ENCODE assay signal across 19 cellular contexts in genomic region chr15:40149339-40149738, GRCh38. TPM values are rescaled to one million over a fixed set of nuclear protein-coding genes. Genes with fewer than 3 reads are reported as not detected.
DNase-seq lines count a peak whose midpoint lies in the region; ATAC-seq and TF ChIP-seq lines count a peak whose summit lies in the region.
"Had no signal": no experiment of that assay in that cellular context is flagged by ENCODE, and none has a peak within 500 bp of the region (broad histone marks: within the 10 kb centered on the region; RNA-seq: fewer than 3 reads in every experiment).

No MANE protein-coding gene starts in this region.

- H3K23ac ChIP-seq in neuronal stem cell (ENCODE audit: low read depth, low read length, poor library complexity) = no peak overlapping the region

- peaks cover 11% of the 10 kb centered on the region for H3K27me3 Mint-ChIP-seq in activated CD8-positive, alpha-beta memory T cell treated with anti-CD3 and anti-CD28 coated beads, Interleukin-2, amount 10 ng/mL, durations not matched to agents 7 days and 5 days
- H3K27me3 Mint-ChIP-seq in HFFc6 (ENCODE audit: insufficient read depth) = peaks cover 10% of the 10 kb centered on the region
- H3K27me3 Mint-ChIP-seq: B cell; CD4-positive, alpha-beta T cell had no signal

- no peak overlapping the region for H3K9ac ChIP-seq in neuronal stem cell (ENCODE audit: low read depth, low read length, poor library complexity)
- H3K9ac ChIP-seq: BLaER1 treated with 17β-estradiol and CSF1 and Interleukin-3, amounts not matched to agents 10 nM and 100 nM had no signal

- H4K91ac ChIP-seq in neuronal stem cell (ENCODE audit: low read depth, low read length, poor library complexity) = no peak overlapping the region

- no peaks in the 10 kb centered on the region for H3K9me3 ChIP-seq in neuronal stem cell (replicated peaks in 1 of 2; ENCODE audit: control insufficient read depth in 2 of 2, insufficient read depth in 1 of 2, low read depth in 1 of 2, low read length in 2 of 2)
- H3K9me3 ChIP-seq: A549; BLaER1 treated with 17β-estradiol and CSF1 and Interleukin-3, amounts not matched to agents 10 nM and 100 nM; Caco-2 had no signal

- ATAC-seq in activated CD8-positive, alpha-beta memory T cell treated with anti-CD3 and anti-CD28 coated beads, Interleukin-2, amount 10 ng/mL, durations not matched to agents 7 days and 5 days = no peak
- ATAC-seq in GM18868 (IDR thresholded peaks at IDR 0.05; ENCODE audit: unreplicated experiment) (no peak), HG03565 (IDR thresholded peaks at IDR 0.05; ENCODE audit: unreplicated experiment) (no peak)
- ATAC-seq: CD8-positive, alpha-beta T cell had no signal

- H3K4me2 ChIP-seq in neuronal stem cell (ENCODE audit: insufficient read depth, low read length, poor library complexity, severe bottlenecking) = no peak overlapping the region

- no peak for TF ChIP-seq CTCF in HFFc6 (IDR thresholded peaks at IDR 0.05)

- H2BK5ac ChIP-seq in neuronal stem cell (ENCODE audit: low read length) = no peak overlapping the region

- no peak overlapping the region for H2AFZ ChIP-seq in neuronal stem cell (ENCODE audit: low read length)

- no peak overlapping the region for H2BK120ac ChIP-seq in neuronal stem cell (ENCODE audit: low read depth, low read length)

- no peak overlapping the region for H3K4ac ChIP-seq in neuronal stem cell (ENCODE audit: low read length)

- H3K27ac ChIP-seq in neuronal stem cell (replicated peaks; ENCODE audit: low read length) = no peak overlapping the region
- H3K27ac ChIP-seq: 22Rv1; BLaER1 treated with 17β-estradiol and CSF1 and Interleukin-3, amounts not matched to agents 10 nM and 100 nM; C4-2B had no signal

- no peak overlapping the region for H3K4me3 Mint-ChIP-seq in activated CD8-positive, alpha-beta memory T cell treated with anti-CD3 and anti-CD28 coated beads, Interleukin-2, amount 10 ng/mL, durations not matched to agents 7 days and 5 days
- H3K4me3 Mint-ChIP-seq in HFFc6 = no peak overlapping the region
- H3K4me3 Mint-ChIP-seq: B cell; CD4-positive, alpha-beta T cell; CD8-positive, alpha-beta T cell had no signal

- H3K79me1 ChIP-seq in neuronal stem cell (ENCODE audit: low read depth, low read length) = no peaks in the 10 kb centered on the region

- H2BK15ac ChIP-seq in neuronal stem cell (ENCODE audit: low read length) = no peak overlapping the region

- H2BK12ac ChIP-seq in neuronal stem cell (ENCODE audit: low read length) = no peak overlapping the region

- no peak overlapping the region for H4K8ac ChIP-seq in neuronal stem cell (ENCODE audit: low read depth, low read length)

- no peaks in the 10 kb centered on the region for H3K36me3 Mint-ChIP-seq in activated CD8-positive, alpha-beta memory T cell treated with anti-CD3 and anti-CD28 coated beads, Interleukin-2, amount 10 ng/mL, durations not matched to agents 7 days and 5 days
- H3K36me3 Mint-ChIP-seq in HFFc6 (ENCODE audit: low read depth) = no peaks in the 10 kb centered on the region; the same call in 1 of the 2 replicates
- H3K36me3 Mint-ChIP-seq: CD8-positive, alpha-beta T cell had no signal

- no peak overlapping the region for H3K4me3 ChIP-seq in neuronal stem cell (ENCODE audit: low read length in 2 of 2)
- H3K4me3 ChIP-seq: A549; BLaER1 treated with 17β-estradiol and CSF1 and Interleukin-3, amounts not matched to agents 10 nM and 100 nM had no signal

- no peaks in the 10 kb centered on the region for H3K36me3 ChIP-seq in neuronal stem cell (replicated peaks in 1 of 2; ENCODE audit: control insufficient read depth in 2 of 2, insufficient read depth in 2 of 2, low read length in 2 of 2)
- H3K36me3 ChIP-seq: BLaER1 treated with 17β-estradiol and CSF1 and Interleukin-3, amounts not matched to agents 10 nM and 100 nM had no signal

- no peaks in the 10 kb centered on the region for H3K4me1 Mint-ChIP-seq in activated CD8-positive, alpha-beta memory T cell treated with anti-CD3 and anti-CD28 coated beads, Interleukin-2, amount 10 ng/mL, durations not matched to agents 7 days and 5 days
- H3K4me1 Mint-ChIP-seq in HFFc6 (ENCODE audit: low read depth) = peaks cover 24% of the 10 kb centered on the region
- H3K4me1 Mint-ChIP-seq: B cell had no signal

- H3K18ac ChIP-seq in neuronal stem cell (ENCODE audit: low read length) = peak overlapping the region; percentile 6

- peak; percentile 34 for DNase-seq in activated CD8-positive, alpha-beta memory T cell treated with anti-CD3 and anti-CD28 coated beads, Interleukin-2, amount 10 ng/mL, durations not matched to agents 7 days and 5 days
- DNase-seq in activated CD8-positive, alpha-beta memory T cell treated with anti-CD3 and anti-CD28 coated beads, Interleukin-2, amount 50 U/mL, for 4 hours = no peak
- DNase-seq in neuronal stem cell (ENCODE audit: low spot score) (no peak), ureter (ENCODE audit: low spot score) (peak; percentile 23), HFFc6 (no peak)
- DNase-seq: AML-193; Caco-2; Calu3; CD4-positive, alpha-beta T cell; DMS79 treated with DMSO at 0.1 percent for 48 hours; GF-D8 had no signal

- CTCF ChIA-PET in activated CD8-positive, alpha-beta memory T cell treated with anti-CD3 and anti-CD28 coated beads, Interleukin-2, amount 10 ng/mL, durations not matched to agents 7 days and 5 days (lab: Charles Lee) = no interaction called here

- no peaks in the 10 kb centered on the region for H3K4me1 ChIP-seq in neuronal stem cell (ENCODE audit: control insufficient read depth in 2 of 2, insufficient read depth in 1 of 2, low read depth in 1 of 2, low read length in 2 of 2)
- H3K4me1 ChIP-seq: Caco-2 had no signal

- no peak overlapping the region for H3K27ac Mint-ChIP-seq in activated CD8-positive, alpha-beta memory T cell treated with anti-CD3 and anti-CD28 coated beads, Interleukin-2, amount 10 ng/mL, durations not matched to agents 7 days and 5 days
- no peak overlapping the region for H3K27ac Mint-ChIP-seq in HFFc6
- H3K27ac Mint-ChIP-seq: B cell; CD4-positive, alpha-beta T cell; CD8-positive, alpha-beta T cell had no signal

- peaks cover 0 to 44% (median 0%) of the 10 kb centered on the region in 3 experiments for H3K27me3 ChIP-seq in neuronal stem cell (ENCODE audit: control insufficient read depth in 3 of 3, insufficient read depth in 3 of 3, low read depth in 1 of 3, low read length in 3 of 3)
- H3K27me3 ChIP-seq: BLaER1 treated with 17β-estradiol and CSF1 and Interleukin-3, amounts not matched to agents 10 nM and 100 nM had no signal

- no peaks in the 10 kb centered on the region for H3K9me3 Mint-ChIP-seq in activated CD8-positive, alpha-beta memory T cell treated with anti-CD3 and anti-CD28 coated beads, Interleukin-2, amount 10 ng/mL, durations not matched to agents 7 days and 5 days (ENCODE audit: low read depth)
- H3K9me3 Mint-ChIP-seq in HFFc6 = no peaks in the 10 kb centered on the region
- H3K9me3 Mint-ChIP-seq: CD4-positive, alpha-beta T cell; CD8-positive, alpha-beta T cell had no signal

- no peak overlapping the region for H2AK5ac ChIP-seq in neuronal stem cell (ENCODE audit: low read depth, low read length)

- no CpG with 5 or more reads among the region's 4 CpGs for WGBS in neuronal stem cell (ENCODE audit: extremely low coverage in 2 of 2, insufficient read length in 2 of 2, insufficient replicate concordance in 1 of 2), 2 donors

- no peak overlapping the region for H3K14ac ChIP-seq in neuronal stem cell (ENCODE audit: low read length)

RNA-seq across cellular contexts. Expression of gene BUB1B, which starts 11.5 kb away (rescaled TPM):
- total RNA-seq in activated CD8-positive, alpha-beta memory T cell treated with anti-CD3 and anti-CD28 coated beads, Interleukin-2, amount 10 ng/mL, durations not matched to agents 7 days and 5 days = 100 to 1,000 TPM in 1 of 2 experiments, 10 to 100 TPM in 1; 89.5 to 107 TPM
- polyA plus RNA-seq in neuronal stem cell (2013, experiment 1 of 2) = 55.5 TPM
- polyA plus RNA-seq in neuronal stem cell (2013, experiment 2 of 2) = 55.2 TPM
- total RNA-seq in ureter = 1.9 TPM
- total RNA-seq in HFFc6 (2021; fragmentation: NEBNext Ultra II Directional; extraction: Animal tissue kit (Norgen Biotek cat#: 25700)) = 10 to 100 TPM; 11.5 to 38.1 (median 29.6) TPM

RNA-seq across cellular contexts. Expression of gene BMF, which starts 40.7 kb away (rescaled TPM):
- total RNA-seq in activated CD8-positive, alpha-beta memory T cell treated with anti-CD3 and anti-CD28 coated beads, Interleukin-2, amount 10 ng/mL, durations not matched to agents 7 days and 5 days = 10 to 100 TPM in 1 of 2 experiments, 1 to 10 TPM in 1; 3.6 to 13.0 TPM
- polyA plus RNA-seq in neuronal stem cell (2013, experiment 1 of 2) = 6.6 TPM
- polyA plus RNA-seq in neuronal stem cell (2013, experiment 2 of 2) = 6.6 TPM
- 8.3 TPM for total RNA-seq in ureter
- total RNA-seq in HFFc6 (2021; fragmentation: NEBNext Ultra II Directional; extraction: Animal tissue kit (Norgen Biotek cat#: 25700)) = 1 to 10 TPM in 2 of 6 experiments, under 1 TPM in 4; 0.57 to 1.2 (median 0.81) TPM

Comparison
In these comparisons a context has a peak if more than half of its experiments do, and no peak if none do; other contexts are left out.
1. DNase-seq: peak in activated CD8-positive, alpha-beta memory T cell treated with anti-CD3 and anti-CD28 coated beads, Interleukin-2, amount 10 ng/mL, durations not matched to agents 7 days and 5 days (single experiment) and ureter (single experiment); none in activated CD8-positive, alpha-beta memory T cell treated with anti-CD3 and anti-CD28 coated beads, Interleukin-2, amount 50 U/mL, for 4 hours (single experiment), neuronal stem cell (single experiment) and HFFc6 (single experiment).